9 cellular contexts compared by ENCODE assay signal in the genomic region with DNA sequence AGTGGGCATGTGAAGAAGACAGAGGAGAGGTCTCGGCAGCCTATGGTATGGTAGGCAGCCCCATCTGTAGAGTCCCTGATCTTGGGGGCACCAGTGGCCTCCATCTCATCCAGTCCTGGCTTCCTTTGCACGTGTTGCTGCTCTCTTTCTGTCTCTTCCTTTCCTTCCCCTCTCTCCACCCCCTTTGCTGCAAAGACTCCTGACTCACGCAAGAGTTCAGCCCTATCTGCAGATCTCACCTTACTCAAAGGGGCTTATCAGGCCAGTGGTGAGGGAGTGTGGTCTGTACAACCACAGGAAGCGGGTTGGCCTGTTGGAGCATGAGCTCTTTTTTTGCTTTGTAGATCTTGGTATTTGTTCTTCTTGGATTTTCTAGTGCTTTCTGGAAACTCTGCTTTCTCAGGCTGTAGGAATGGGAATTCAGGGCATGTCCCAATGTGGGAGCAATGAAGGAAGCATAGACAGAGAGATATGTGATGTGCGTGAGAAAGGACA. TPM values are rescaled to one million over a fixed set of nuclear protein-coding genes. Genes with fewer than 3 reads are reported as not detected.
DNase-seq lines count a peak whose midpoint lies in the region; ATAC-seq and TF ChIP-seq lines count a peak whose summit lies in the region.
"Had no signal": no experiment of that assay in that cellular context is flagged by ENCODE, and none has a peak within 500 bp of the region (broad histone marks: within the 10 kb centered on the region; RNA-seq: fewer than 3 reads in every experiment).

No MANE protein-coding gene starts in this region.

- CTCF ChIA-PET in activated CD8-positive, alpha-beta T cell treated with anti-CD3 and anti-CD28 coated beads, Interleukin-2, amount 10 ng/mL, durations not matched to agents 7 days and 5 days (lab: Charles Lee), result interaction anchor here (1.0 to 5.9 kb wide), 15 partner anchors 14 to 235 kb away, joined by 3 to 49 read pairs (median 6); a partner anchor contains a TSS

- intact Hi-C loops in tibial artery (cut with DNase I; ENCODE audit: low total_unique reads), result no loop called here

- no peak overlapping the region for H3K4me3 ChIP-seq in GM12865 (ENCODE audit: low read depth, low read length)
- no peak overlapping the region for H3K4me3 ChIP-seq in HL-60 (replicated peaks; ENCODE audit: insufficient read depth, low read length)
- no peak overlapping the region for H3K4me3 ChIP-seq in GM23338
- H3K4me3 ChIP-seq in tibial artery, result no peak overlapping the region

- TF ChIP-seq CTCF in GM12865 (IDR thresholded peaks at IDR 0.05; ENCODE audit: insufficient read depth, low read depth, low read length, missing control alignments) (no peak), HL-60 (IDR thresholded peaks at IDR 0.05; ENCODE audit: insufficient read depth, low read length) (no peak), GM23338 (conservative IDR thresholded peaks at IDR 0.05; ENCODE audit: low read depth in 2 of 2) (no peak), tibial artery (IDR thresholded peaks at IDR 0.05) (no peak)

- no peaks in the 10 kb centered on the region for H3K9me3 ChIP-seq in tibial artery

- H3K4me1 ChIP-seq in GM23338 (ENCODE audit: insufficient read depth) (no peaks in the 10 kb centered on the region), tibial artery (no peaks in the 10 kb centered on the region)

- H3K9me2 ChIP-seq in GM23338 (ENCODE audit: insufficient read depth), result no peaks in the 10 kb centered on the region

- H4K20me1 ChIP-seq in GM23338 (replicated peaks; ENCODE audit: insufficient read depth), result no peaks in the 10 kb centered on the region

- peak; percentile 98 for ATAC-seq in activated CD8-positive, alpha-beta T cell treated with anti-CD3 and anti-CD28 coated beads, Interleukin-2, amount 10 ng/mL, durations not matched to agents 7 days and 5 days
- ATAC-seq in GM23338, result no peak
- no peak for ATAC-seq in HG02571 (IDR thresholded peaks at IDR 0.05; ENCODE audit: unreplicated experiment)
- no peak for ATAC-seq in HG03139 (IDR thresholded peaks at IDR 0.05; ENCODE audit: unreplicated experiment)

- H3K4me3 Mint-ChIP-seq in activated CD8-positive, alpha-beta T cell treated with anti-CD3 and anti-CD28 coated beads, Interleukin-2, amount 10 ng/mL, durations not matched to agents 7 days and 5 days, result peak overlapping the region; percentile 58
- no peak overlapping the region for H3K4me3 Mint-ChIP-seq in GM23338

- H3K36me3 ChIP-seq in GM23338 (ENCODE audit: insufficient read depth), result no peaks in the 10 kb centered on the region
- no peaks in the 10 kb centered on the region for H3K36me3 ChIP-seq in tibial artery

- H3K27ac Mint-ChIP-seq in activated CD8-positive, alpha-beta T cell treated with anti-CD3 and anti-CD28 coated beads, Interleukin-2, amount 10 ng/mL, durations not matched to agents 7 days and 5 days, result peak overlapping the region; percentile 71
- no peak overlapping the region for H3K27ac Mint-ChIP-seq in GM23338

- H3K27me3 ChIP-seq in HL-60 (ENCODE audit: insufficient read depth, poor library complexity, severe bottlenecking) (no peaks in the 10 kb centered on the region), GM23338 (ENCODE audit: insufficient read depth) (no peaks in the 10 kb centered on the region), tibial artery (peaks cover 0 to 3% of the 10 kb centered on the region in 2 donors)

- H3K36me3 Mint-ChIP-seq in activated CD8-positive, alpha-beta T cell treated with anti-CD3 and anti-CD28 coated beads, Interleukin-2, amount 10 ng/mL, durations not matched to agents 7 days and 5 days (ENCODE audit: low read depth), result peaks cover 1% of the 10 kb centered on the region
- H3K36me3 Mint-ChIP-seq in GM23338 (ENCODE audit: low read depth), result no peaks in the 10 kb centered on the region

- H3K27ac ChIP-seq in HL-60 (replicated peaks) (peak overlapping the region; percentile 66), GM23338 (ENCODE audit: low read depth) (no peak overlapping the region), tibial artery (no peak overlapping the region)

- peaks cover 33% of the 10 kb centered on the region for H3K27me3 Mint-ChIP-seq in activated CD8-positive, alpha-beta T cell treated with anti-CD3 and anti-CD28 coated beads, Interleukin-2, amount 10 ng/mL, durations not matched to agents 7 days and 5 days (ENCODE audit: low read depth)
- peaks cover 2% of the 10 kb centered on the region for H3K27me3 Mint-ChIP-seq in GM23338 (ENCODE audit: insufficient read depth, low read depth, poor library complexity)

- peaks cover 41% of the 10 kb centered on the region for H3K4me1 Mint-ChIP-seq in activated CD8-positive, alpha-beta T cell treated with anti-CD3 and anti-CD28 coated beads, Interleukin-2, amount 10 ng/mL, durations not matched to agents 7 days and 5 days (ENCODE audit: low read depth)
- no peaks in the 10 kb centered on the region for H3K4me1 Mint-ChIP-seq in GM23338

- DNase-seq in GM12865 (ENCODE audit: low read depth), result peak; percentile 85
- DNase-seq in HL-60 (ENCODE audit: low read depth in 1 of 2, low spot score in 1 of 2), result peak; percentile 77 to 92
- peak; percentile 94 for DNase-seq in activated CD8-positive, alpha-beta T cell treated with anti-CD3 and anti-CD28 coated beads, Interleukin-2, amount 10 ng/mL, durations not matched to agents 7 days and 5 days
- peak; percentile 8 for DNase-seq in mesenteric fat pad (ENCODE audit: low spot score)
- no peak for DNase-seq in GM23338 (ENCODE audit: low spot score)
- no peak for DNase-seq in tibial artery

- POLR2A ChIA-PET in activated CD8-positive, alpha-beta T cell treated with anti-CD3 and anti-CD28 coated beads, Interleukin-2, amount 10 ng/mL, durations not matched to agents 7 days and 5 days (lab: Charles Lee), result interaction anchor here (1.0 to 1.3 kb wide), 2 partner anchors 14 to 123 kb away, joined by 3 to 8 read pairs; no protein-coding TSS in a partner anchor

- no peak overlapping the region for H2AFZ ChIP-seq in GM23338

- H3K9me3 Mint-ChIP-seq in activated CD8-positive, alpha-beta T cell treated with anti-CD3 and anti-CD28 coated beads, Interleukin-2, amount 10 ng/mL, durations not matched to agents 7 days and 5 days (ENCODE audit: insufficient read depth), result no peaks in the 10 kb centered on the region
- no peaks in the 10 kb centered on the region for H3K9me3 Mint-ChIP-seq in GM23338

- H3F3A ChIP-seq in GM23338 (replicated peaks; ENCODE audit: low read depth), result no peaks in the 10 kb centered on the region

- no peaks in the 10 kb centered on the region for H3K79me2 ChIP-seq in GM23338 (replicated peaks; ENCODE audit: insufficient read depth)

- H3K4me2 ChIP-seq in GM23338, result no peak overlapping the region

TF ChIP-seq in GM23338, 12 proteins besides CTCF, POLR2A, EP300 and RAD21 (continues in another document):
- no peak for TF ChIP-seq EZH2 (IDR thresholded peaks at IDR 0.05; ENCODE audit: low read depth, unreplicated experiment)

RNA-seq across cellular contexts. Expression of a gene that starts 14.6 kb away (rescaled TPM):
- total RNA-seq in activated CD8-positive, alpha-beta T cell treated with anti-CD3 and anti-CD28 coated beads, Interleukin-2, amount 10 ng/mL, durations not matched to agents 7 days and 5 days, result not detected
- total RNA-seq in mesenteric fat pad, result not detected
- total RNA-seq in GM23338 (2014; rRNA removed; shearing (Covaris generic)), result not detected in 2 replicates
- not detected in 2 replicates for polyA plus RNA-seq in GM23338 (2016; fragmentation: Nextera tagmentation; extraction: Ambion mirVana)
- total RNA-seq: dermis microvascular lymphatic vessel endothelial cell had no signal

RNA-seq across cellular contexts. Expression of a gene that starts 58.2 kb away (rescaled TPM):
- total RNA-seq in activated CD8-positive, alpha-beta T cell treated with anti-CD3 and anti-CD28 coated beads, Interleukin-2, amount 10 ng/mL, durations not matched to agents 7 days and 5 days, result 10 to 100 TPM; 59.3 to 63.4 TPM
- not detected for total RNA-seq in mesenteric fat pad
- total RNA-seq in GM23338 (2014; rRNA removed; shearing (Covaris generic)), result 15.1 and 16.2 TPM in 2 replicates
- 28.6 and 30.2 TPM in 2 replicates for polyA plus RNA-seq in GM23338 (2016; fragmentation: Nextera tagmentation; extraction: Ambion mirVana)

Comparison
In these comparisons a context has a peak if more than half of its experiments do, and no peak if none do; other contexts are left out.
1. DNase-seq: peak in GM12865 (single experiment), HL-60 (2 of 2), activated CD8-positive, alpha-beta T cell treated with anti-CD3 and anti-CD28 coated beads, Interleukin-2, amount 10 ng/mL, durations not matched to agents 7 days and 5 days (single experiment) and mesenteric fat pad (single experiment); none in GM23338 (single experiment) and tibial artery (0 of 2).
2. RNA of a gene that starts 58.2 kb away (total RNA-seq): 59.3 to 63.4 TPM in activated CD8-positive, alpha-beta T cell treated with anti-CD3 and anti-CD28 coated beads, Interleukin-2, amount 10 ng/mL, durations not matched to agents 7 days and 5 days and 15.1 to 16.2 TPM in GM23338; not detected in mesenteric fat pad (single experiment); every median in the first group is over 10 times any median in the second.